In genomic region chr11:926341-926916, GRCh38 we compare ENCODE assay signal across 8 cellular contexts. TPM values are rescaled to one million over a fixed set of nuclear protein-coding genes. Genes with fewer than 3 reads are reported as not detected.
DNase-seq lines count a peak whose midpoint lies in the region; ATAC-seq and TF ChIP-seq lines count a peak whose summit lies in the region.

No MANE protein-coding gene starts in this region.

- no peaks in the 10 kb centered on the region for H3K9me3 ChIP-seq in gastrocnemius medialis

- H3K9ac ChIP-seq in KMS-11: peak overlapping the region; percentile 56; the same call in 1 of the 2 replicates

- ATAC-seq in gastrocnemius medialis: peak; percentile 28 to 40
- ATAC-seq in GM18858 (IDR thresholded peaks at IDR 0.05; ENCODE audit: unreplicated experiment): no peak

- 0 out of 2 replicates have a peak, but pooled peaks cover 3% of the 10 kb centered on the region for H4K20me1 ChIP-seq in KMS-11 (ENCODE audit: insufficient read depth)

- H3K4me3 ChIP-seq in KMS-11 (IDR thresholded peaks at IDR 0.05; ENCODE audit: insufficient read depth, low read depth, low read length) (no peak overlapping the region), astrocyte of the cerebellum (ENCODE audit: low read depth, low read length) (peak overlapping the region; percentile 64), iPS-11a (ENCODE audit: low read depth, low read length) (peak overlapping the region; percentile 70), gastrocnemius medialis (peak overlapping the region; percentile 65 to 93 (median 74))

- H3K27ac ChIP-seq in KMS-11 (peak overlapping the region; percentile 30; the same call in 1 of the 2 replicates), gastrocnemius medialis (peak overlapping the region; percentile 82 to 94 (median 88))

- peak; percentile 76 for DNase-seq in D341Med (ENCODE audit: low spot score)
- no peak for DNase-seq in astrocyte of the cerebellum (ENCODE audit: low read depth)
- DNase-seq in gastrocnemius medialis: peak in 1 of 2 donors; percentile 49
- no peak for DNase-seq in NCI-H345 treated with DMSO at 0.1 percent for 48 hours (lab: John Stamatoyannopoulos, UW; ENCODE audit: unreplicated experiment)
- DNase-seq in activated effector memory CD4-positive, alpha-beta T cell treated with Interleukin-2 at 50 U/mL for 16 hours: no peak

- H2AFZ ChIP-seq in KMS-11 (ENCODE audit: low read depth): peak overlapping the region; percentile 34; the same call in 1 of the 2 replicates

- in situ Hi-C loops in astrocyte of the cerebellum (cut with HindIII; ENCODE audit: low sequenced_read_pairs): no loop called here
- in situ Hi-C loops in gastrocnemius medialis (cut with MboI; ENCODE audit: low sequenced_read_pairs in 4 of 4): no loop called here

- H3K27me3 ChIP-seq in KMS-11 (ENCODE audit: insufficient read depth, low read depth) (no peaks in the 10 kb centered on the region), gastrocnemius medialis (no peaks in the 10 kb centered on the region)

- H3K4me1 ChIP-seq in KMS-11 (ENCODE audit: low read depth, poor library complexity, severe bottlenecking) (peaks cover 33% of the 10 kb centered on the region), gastrocnemius medialis (peaks cover 8 to 18% of the 10 kb centered on the region in 2 donors)

- intact Hi-C loops in gastrocnemius medialis (cut with DNase I; ENCODE audit: low total_unique reads): loop anchor here (2.0 to 5.0 kb wide), 2 partner anchors 79 to 124 kb away; no protein-coding TSS in a partner anchor

- no peak for TF ChIP-seq CTCF in KMS-11 (conservative IDR thresholded peaks at IDR 0.05; ENCODE audit: low read depth, low read length)
- TF ChIP-seq CTCF in astrocyte of the cerebellum (IDR thresholded peaks at IDR 0.05; ENCODE audit: low read depth, low read length, missing control alignments): no peak
- TF ChIP-seq CTCF in gastrocnemius medialis (IDR thresholded peaks at IDR 0.05 in 4 of 5, conservative IDR thresholded peaks at IDR 0.05 in 1 of 5): no peak

- peaks cover 47% of the 10 kb centered on the region for H3K79me2 ChIP-seq in KMS-11 (ENCODE audit: insufficient read depth, low read depth)

- no peaks in the 10 kb centered on the region for H3K36me3 ChIP-seq in KMS-11 (ENCODE audit: insufficient read depth)
- no peaks in the 10 kb centered on the region for H3K36me3 ChIP-seq in gastrocnemius medialis

- H3K4me2 ChIP-seq in KMS-11: peak overlapping the region; percentile 93

- TF ChIP-seq POLR2A in gastrocnemius medialis (IDR thresholded peaks at IDR 0.05): no peak

RNA-seq across cellular contexts. Expression of gene AP2A2, which starts 0.8 kb away (rescaled TPM):
- total RNA-seq in gastrocnemius medialis: 10 to 100 TPM; 21.2 to 26.1 (median 25.7) TPM

RNA-seq across cellular contexts. Expression of gene CHID1, which starts 15.8 kb away (rescaled TPM):
- 10 to 100 TPM; 23.3 to 43.2 (median 33.1) TPM for total RNA-seq in gastrocnemius medialis
